Comparison of ENCODE assay signal across 11 cellular contexts in the genomic region with DNA sequence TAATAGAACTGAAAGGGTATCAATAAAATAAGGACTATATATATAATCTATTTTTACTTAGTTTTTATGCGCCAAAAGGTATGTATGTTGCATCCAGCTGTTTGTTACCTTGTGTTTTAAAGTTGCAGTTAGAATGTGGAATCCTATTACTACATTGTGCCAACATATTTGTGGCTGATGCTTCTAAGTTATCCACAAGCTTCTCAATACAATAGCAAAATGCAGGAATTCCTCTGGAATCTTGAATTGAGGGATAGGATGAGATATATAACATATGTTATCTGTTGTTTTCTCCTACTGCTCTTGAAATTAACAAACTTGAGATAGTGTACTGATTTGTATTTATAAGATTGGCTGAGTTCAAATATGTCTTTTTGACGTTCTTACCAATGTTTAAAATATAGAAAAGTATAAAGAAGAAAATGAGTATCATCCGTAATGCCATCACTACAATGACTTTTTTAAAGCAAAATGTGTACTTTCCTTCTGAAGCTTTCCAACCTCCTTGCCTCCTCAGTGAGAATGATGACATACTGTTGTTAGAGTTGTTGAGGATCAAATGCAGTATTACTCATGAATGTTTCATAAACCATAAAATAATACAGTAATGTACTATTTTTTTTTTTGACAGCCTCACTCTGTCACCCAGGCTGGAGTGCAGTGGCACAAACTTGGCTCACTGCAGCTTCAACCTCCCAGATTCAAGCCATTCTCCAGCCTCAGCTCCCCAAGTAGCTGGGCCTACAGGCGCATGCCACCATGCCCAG. TPM values are rescaled to one million over a fixed set of nuclear protein-coding genes. Genes with fewer than 3 reads are reported as not detected.
DNase-seq lines count a peak whose midpoint lies in the region; ATAC-seq and TF ChIP-seq lines count a peak whose summit lies in the region.
"Had no signal": no experiment of that assay in that cellular context is flagged by ENCODE, and none has a peak within 500 bp of the region (broad histone marks: within the 10 kb centered on the region; RNA-seq: fewer than 3 reads in every experiment).

No MANE protein-coding gene starts in this region.

- ATAC-seq in foreskin keratinocyte, result peak; percentile 67
- no peak for ATAC-seq in HG02642 (IDR thresholded peaks at IDR 0.05; ENCODE audit: poor library complexity, unreplicated experiment)
- ATAC-seq in HG03108 (IDR thresholded peaks at IDR 0.05; ENCODE audit: unreplicated experiment), result no peak
- ATAC-seq: left ventricle myocardium superior had no signal

- H3K27ac ChIP-seq in AG04450 (ENCODE audit: low read depth, low read length) (peak overlapping the region; percentile 59), foreskin keratinocyte (peak overlapping the region; percentile 34)
- H3K27ac ChIP-seq: prostate gland, thoracic aorta had no signal

- CTCF ChIA-PET in AG04450 (lab: Charles Lee), result interaction anchor here (0.6 to 1.7 kb wide), 2 partner anchors 88 to 258 kb away, joined by 3 to 4 read pairs; no protein-coding TSS in a partner anchor

- no peak for TF ChIP-seq CTCF in AG04450 (IDR thresholded peaks at IDR 0.05; ENCODE audit: low read depth, low read length)
- TF ChIP-seq CTCF in foreskin keratinocyte (conservative IDR thresholded peaks at IDR 0.05), result no peak

- POLR2A ChIA-PET in AG04450 (lab: Yijun Ruan, JAX), result interaction anchor here (0.6 to 0.7 kb wide), 3 partner anchors 172 to 284 kb away, joined by 4 to 14 read pairs (median 5); no protein-coding TSS in a partner anchor

- peak overlapping the region; percentile 85 for H3K27ac Mint-ChIP-seq in activated naive CD8-positive, alpha-beta T cell treated with anti-CD3 and anti-CD28 coated beads for 36 hours

- no peak overlapping the region for H3K4me3 ChIP-seq in AG04450 (ENCODE audit: low read depth, low read length)
- H3K4me3 ChIP-seq: prostate gland, thoracic aorta had no signal

- no peaks in the 10 kb centered on the region for H3K27me3 ChIP-seq in AG04450 (ENCODE audit: control insufficient read depth, insufficient read depth, low read length)
- no peaks in the 10 kb centered on the region for H3K27me3 ChIP-seq in foreskin keratinocyte

- H3K9me3 Mint-ChIP-seq in activated naive CD8-positive, alpha-beta T cell treated with anti-CD3 and anti-CD28 coated beads for 36 hours, result peaks cover 1% of the 10 kb centered on the region

- no peaks in the 10 kb centered on the region for H3K27me3 Mint-ChIP-seq in activated naive CD8-positive, alpha-beta T cell treated with anti-CD3 and anti-CD28 coated beads for 36 hours

- peak overlapping the region; percentile 15 for H3K4me3 Mint-ChIP-seq in activated naive CD8-positive, alpha-beta T cell treated with anti-CD3 and anti-CD28 coated beads for 36 hours

- peaks cover 80% of the 10 kb centered on the region for H3K4me1 Mint-ChIP-seq in activated naive CD8-positive, alpha-beta T cell treated with anti-CD3 and anti-CD28 coated beads for 36 hours

- no peaks in the 10 kb centered on the region for H3K9me3 ChIP-seq in AG04450 (ENCODE audit: control insufficient read depth, insufficient read depth, low read length)
- H3K9me3 ChIP-seq: prostate gland, thoracic aorta had no signal

- peaks cover 58% of the 10 kb centered on the region for H3K36me3 Mint-ChIP-seq in activated naive CD8-positive, alpha-beta T cell treated with anti-CD3 and anti-CD28 coated beads for 36 hours

- DNase-seq in AG04450 (ENCODE audit: low read depth, low spot score) (no peak), EL (peak; percentile 64), foreskin keratinocyte (peak in 1 of 2 donors; percentile 50), cerebellar nuclear complex (lab: John Stamatoyannopoulos, UW) (no peak), superior temporal gyrus (ENCODE audit: extremely low spot score) (no peak)
- no peak for DNase-seq in activated naive CD8-positive, alpha-beta T cell treated with anti-CD3 and anti-CD28 coated beads for 36 hours
- DNase-seq: left ventricle myocardium superior had no signal

- H3K4me1 ChIP-seq in foreskin keratinocyte, result peaks cover 29% of the 10 kb centered on the region
- H3K4me1 ChIP-seq: prostate gland had no signal

RNA-seq across cellular contexts. Expression of gene RAP1B, which starts 6.6 kb away (rescaled TPM):
- 191 and 278 TPM in 2 replicates for polyA plus RNA-seq in AG04450 (2011; rRNA removed)
- 54.2 and 96.6 TPM in 2 replicates for polyA minus RNA-seq in AG04450 (2011; rRNA and poly(A)+ RNA removed)
- 100 to 1,000 TPM; 239 to 245 TPM for total RNA-seq in activated naive CD8-positive, alpha-beta T cell treated with anti-CD3 and anti-CD28 coated beads for 36 hours
- 173 and 175 TPM in 2 replicates for total RNA-seq in foreskin keratinocyte
- polyA plus RNA-seq in foreskin keratinocyte, result 118 and 129 TPM in 2 replicates
